Comparison of ENCODE assay signal across 1 cellular context in the genomic region with DNA sequence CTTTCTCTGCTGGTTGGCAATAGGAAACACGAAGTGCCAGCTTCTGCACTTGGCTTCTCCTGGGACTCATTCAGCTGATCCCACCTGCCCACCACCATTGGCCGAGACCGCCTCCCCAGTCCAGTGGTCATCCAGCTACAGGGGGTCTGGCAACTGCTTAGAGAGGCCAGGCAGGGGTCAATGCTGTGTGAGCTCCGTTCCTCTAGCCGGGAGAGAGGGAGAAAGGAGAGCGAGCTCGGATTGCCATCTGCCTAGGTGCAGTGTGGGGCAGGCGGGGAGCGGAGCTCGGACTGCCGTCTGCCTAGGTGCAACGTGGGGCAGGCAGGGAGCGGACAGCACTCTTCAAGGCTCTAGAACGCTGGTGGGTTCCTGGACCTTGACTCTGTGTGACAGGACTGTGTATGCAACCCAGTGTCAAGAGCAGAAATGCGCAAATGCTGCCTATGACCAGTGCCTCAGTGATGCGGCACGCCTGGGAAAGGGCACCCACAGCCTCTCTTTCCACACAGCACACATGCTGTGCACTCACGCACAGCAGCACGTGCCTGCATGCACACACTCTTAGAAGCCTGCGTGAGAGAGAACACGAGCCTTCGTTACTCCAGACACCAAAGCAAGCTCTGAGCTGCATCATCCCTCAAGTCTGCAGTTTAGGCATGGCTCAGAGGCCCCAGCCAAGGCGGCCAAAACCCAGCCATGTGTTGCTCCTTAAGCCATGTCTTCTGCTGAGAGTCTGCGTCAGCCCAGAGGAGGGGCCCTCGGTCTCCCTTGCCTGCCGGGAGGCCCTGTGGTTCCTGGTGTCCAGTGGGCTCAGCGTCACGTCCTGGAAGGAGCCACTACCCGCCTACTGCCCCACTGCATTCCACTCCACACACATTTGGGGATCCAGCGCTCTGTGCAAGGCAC.
TF ChIP-seq lines count a peak whose summit lies in the region.

No MANE protein-coding gene starts in this region.

TF ChIP-seq in IMR-90, 13 proteins besides CTCF, POLR2A, EP300 and RAD21:
- no peak for TF ChIP-seq USF2 (IDR thresholded peaks at IDR 0.05; ENCODE audit: low read depth, low read length)
- no peak for TF ChIP-seq MAFK (IDR thresholded peaks at IDR 0.05; ENCODE audit: low read depth, low read length)
- TF ChIP-seq MXI1 (IDR thresholded peaks at IDR 0.05; ENCODE audit: borderline replicate concordance, low read depth, low read length): no peak
- TF ChIP-seq NFE2L2 (IDR thresholded peaks at IDR 0.05; ENCODE audit: low read depth, low read length): no peak
- TF ChIP-seq SMC3 (IDR thresholded peaks at IDR 0.05; ENCODE audit: low read depth, low read length): no peak
- no peak for TF ChIP-seq RCOR1 (IDR thresholded peaks at IDR 0.05; ENCODE audit: insufficient replicate concordance, low read length)
- no peak for TF ChIP-seq CEBPB (IDR thresholded peaks at IDR 0.05; ENCODE audit: low read depth, low read length)
- TF ChIP-seq FOS (IDR thresholded peaks at IDR 0.05; ENCODE audit: low read depth, low read length): no peak
- TF ChIP-seq MAZ (IDR thresholded peaks at IDR 0.05; ENCODE audit: borderline replicate concordance, low read depth, low read length): no peak
- no peak for TF ChIP-seq CHD1 (IDR thresholded peaks at IDR 0.05; ENCODE audit: low read depth, low read length)
- TF ChIP-seq BHLHE40 (IDR thresholded peaks at IDR 0.05; ENCODE audit: low read depth, low read length): no peak
